ENCODE assay signal across 16 cellular contexts in the genomic region with DNA sequence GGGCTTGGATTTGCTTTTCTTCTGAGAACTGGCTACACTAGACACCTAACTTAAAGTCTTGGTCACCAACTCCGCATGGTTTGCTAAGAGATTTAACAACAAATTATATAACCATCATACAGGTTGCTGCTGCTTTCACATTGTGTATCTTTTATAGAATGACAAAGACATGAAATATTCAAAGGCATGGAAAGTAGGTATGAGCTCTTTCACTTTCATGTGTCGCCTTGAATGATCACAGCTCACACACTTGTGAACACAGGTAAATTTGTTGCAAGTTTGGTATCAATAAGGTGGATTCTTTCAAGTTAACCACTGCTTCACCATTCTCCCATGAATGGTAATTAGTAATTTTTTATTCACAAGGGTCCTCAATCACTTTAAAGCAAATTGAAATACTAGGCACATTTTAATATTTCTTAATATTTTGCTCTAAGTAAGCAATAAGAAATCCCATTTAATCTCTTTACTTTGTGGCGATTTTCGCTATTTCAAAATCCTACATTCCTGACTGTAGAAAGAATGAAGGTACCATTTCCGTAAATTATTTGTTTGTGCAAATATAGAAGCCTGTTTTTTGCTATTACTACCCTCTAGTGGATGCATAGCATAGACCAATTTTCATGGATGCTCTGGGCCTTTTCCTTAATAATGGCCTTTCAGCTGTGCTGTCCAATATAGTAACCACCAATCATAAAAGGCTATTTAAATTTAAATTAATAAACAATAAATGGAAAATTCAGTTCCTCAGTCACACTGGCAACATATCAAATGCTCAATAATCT. TPM values are rescaled to one million over a fixed set of nuclear protein-coding genes. Genes with fewer than 3 reads are reported as not detected.
A peak's percentile ranks its signal among the peaks of the same experiment; 100 is the strongest.
DNase-seq lines count a peak whose midpoint lies in the region; ATAC-seq, FAIRE-seq and TF ChIP-seq lines count a peak whose summit lies in the region.
"Had no signal": no experiment of that assay in that cellular context is flagged by ENCODE, and none has a peak within 500 bp of the region (broad histone marks: within the 10 kb centered on the region; RNA-seq: fewer than 3 reads in every experiment).

No MANE protein-coding gene starts in this region.

- H3K36me3 ChIP-seq in adrenal gland (replicated peaks in 1 of 2) (no peaks in the 10 kb centered on the region), keratinocyte (ENCODE audit: control insufficient read depth in 2 of 2, extremely low read depth in 1 of 2, insufficient read depth in 2 of 2, low read length in 2 of 2) (no peaks in the 10 kb centered on the region)
- H3K36me3 ChIP-seq: vagina had no signal

- no peaks in the 10 kb centered on the region for H4K20me1 ChIP-seq in keratinocyte (ENCODE audit: control insufficient read depth, extremely low read depth, insufficient read depth, low read length)

- no peaks in the 10 kb centered on the region for H3K4me1 ChIP-seq in adrenal gland (replicated peaks in 1 of 2)
- H3K4me1 ChIP-seq in keratinocyte (ENCODE audit: control insufficient read depth, extremely low read depth, insufficient read depth, low read length): no peaks in the 10 kb centered on the region
- H3K4me1 ChIP-seq: vagina had no signal

- H3K27ac ChIP-seq in AG04450 (ENCODE audit: low read depth, low read length): no peak overlapping the region
- H3K27ac ChIP-seq in adrenal gland: no peak overlapping the region
- no peak overlapping the region for H3K27ac ChIP-seq in keratinocyte (ENCODE audit: control insufficient read depth, insufficient read depth, low read length)
- H3K27ac ChIP-seq: SK-N-MC, vagina had no signal

- intact Hi-C loops in adrenal gland (cut with DNase I): no loop called here

- no peak for TF ChIP-seq POLR2A in adrenal gland (IDR thresholded peaks at IDR 0.05)

- CTCF ChIA-PET in AG04450 (lab: Charles Lee): no interaction called here

- TF ChIP-seq CTCF in AG04450 (IDR thresholded peaks at IDR 0.05; ENCODE audit: low read depth, low read length): peak; percentile 37
- TF ChIP-seq CTCF in adrenal gland (IDR thresholded peaks at IDR 0.05): peak in 4 of 6 experiments; percentile 3 to 25 (median 12)
- peak in 2 of 3 experiments; percentile 20 to 21 for TF ChIP-seq CTCF in keratinocyte (optimal IDR thresholded peaks at IDR 0.05 in 1 of 3, IDR thresholded peaks at IDR 0.05 in 1 of 3, conservative IDR thresholded peaks at IDR 0.05 in 1 of 3; ENCODE audit: extremely low read depth in 1 of 3, insufficient read depth in 2 of 3, low read length in 3 of 3)

- 82 to 88% (median 84%) methylated on average over 5 of the region's 5 CpGs for WGBS in adrenal gland, 4 donors

- peak; percentile 55 for ATAC-seq in GM18867 (IDR thresholded peaks at IDR 0.05; ENCODE audit: unreplicated experiment)
- ATAC-seq: natural killer cell treated with Interleukin-12 subunit alpha and Interleukin-12 subunit beta and Interleukin-15 and Interleukin-18, amount 100 ng/mL, for 72 hours had no signal

- H3K27me3 ChIP-seq in AG04450 (ENCODE audit: control insufficient read depth, insufficient read depth, low read length) (no peaks in the 10 kb centered on the region), adrenal gland (no peaks in the 10 kb centered on the region), keratinocyte (ENCODE audit: control insufficient read depth, extremely low read depth, insufficient read depth, low read length) (no peaks in the 10 kb centered on the region)
- H3K27me3 ChIP-seq: vagina had no signal

- FAIRE-seq in keratinocyte (lab: Jason Lieb, UNC): no peak
- FAIRE-seq: frontal cortex, GM12892 had no signal

- H3K4me3 ChIP-seq in AG04450 (ENCODE audit: low read depth, low read length) (no peak overlapping the region), adrenal gland (no peak overlapping the region), keratinocyte (ENCODE audit: control insufficient read depth in 2 of 3, extremely low read depth in 1 of 3, insufficient read depth in 2 of 3, low read depth in 1 of 3, low read length in 3 of 3) (no peak overlapping the region)
- H3K4me3 ChIP-seq: SK-N-MC, vagina had no signal

- H3K79me2 ChIP-seq in keratinocyte (ENCODE audit: control insufficient read depth, insufficient read depth, low read length): no peaks in the 10 kb centered on the region

- dilution Hi-C loops in keratinocyte (cut with MboI; ENCODE audit: extremely low pct_ligation_motif_present, low sequenced_read_pairs): no loop called here

- POLR2A ChIA-PET in AG04450 (lab: Yijun Ruan, JAX): no interaction called here

- H2AFZ ChIP-seq in keratinocyte (ENCODE audit: control insufficient read depth, low read length): no peak overlapping the region

- no peak overlapping the region for H3K9ac ChIP-seq in keratinocyte (ENCODE audit: control insufficient read depth, extremely low read depth, insufficient read depth, low read length)

- H3K4me2 ChIP-seq in keratinocyte (ENCODE audit: control insufficient read depth, extremely low read depth, insufficient read depth, low read depth, low read length): no peak overlapping the region

- H3K9me1 ChIP-seq in keratinocyte (ENCODE audit: control insufficient read depth, extremely low read depth, insufficient read depth, low read length): no peaks in the 10 kb centered on the region

- DNase-seq in AG04450 (ENCODE audit: low read depth, low spot score) (no peak), adrenal gland (no peak), keratinocyte (ENCODE audit: low read depth, low spot score) (no peak), AML-193 (lab: John Stamatoyannopoulos, UW) (no peak), C1 segment of cervical spinal cord (lab: John Stamatoyannopoulos, UW) (no peak), NCI-H128 (lab: John Stamatoyannopoulos, UW; ENCODE audit: unreplicated experiment) (no peak), dermis blood vessel endothelial cell (no peak)
- DNase-seq: activated CD4-positive, alpha-beta T cell treated with anti-CD3 and anti-CD28 coated beads for 1 hour; kidney glomerular epithelial cell; NCI-H524 treated with DMSO at 0.1 percent for 48 hours had no signal

- H3K9me3 ChIP-seq in AG04450 (ENCODE audit: control insufficient read depth, insufficient read depth, low read length) (no peaks in the 10 kb centered on the region), adrenal gland (replicated peaks in 1 of 3) (no peaks in the 10 kb centered on the region), keratinocyte (ENCODE audit: control insufficient read depth, low read depth, low read length) (no peaks in the 10 kb centered on the region)
- H3K9me3 ChIP-seq: vagina had no signal

RNA-seq across cellular contexts. Expression of gene FREM2, which starts 45.5 kb away (rescaled TPM):
- polyA plus RNA-seq in AG04450 (2011; rRNA removed) (under 0.01 TPM in 1 of 2 replicates, not detected in the other), adrenal gland (1 to 10 TPM in 1 of 3 donors, under 1 TPM in 2; 0.10 to 2.0 (median 0.16) TPM), keratinocyte (0.01 to 0.07 TPM (median 0.03 TPM) in 3 replicates)
- not detected in 2 replicates for polyA minus RNA-seq in AG04450 (2011; rRNA and poly(A)+ RNA removed)
- total RNA-seq in adrenal gland (1 to 10 TPM in 2 of 8 donors, under 1 TPM in 6; 0.11 to 5.9 (median 0.58) TPM), dermis blood vessel endothelial cell (under 0.01 and 0.05 TPM in 2 replicates)
- not detected for polyA plus RNA-seq in keratinocyte (2011; ENCODE audit: low read depth)
- under 0.01 TPM in 2 replicates for polyA plus RNA-seq in keratinocyte (2011; cell fraction: cytosol; rRNA removed)
- polyA plus RNA-seq in keratinocyte (2011; cell fraction: nucleus; rRNA removed): 0.01 and 0.04 TPM in 2 replicates
- polyA plus RNA-seq in keratinocyte (2012; ENCODE audit: low replicate concordance): 0.03 TPM in 1 of 2 replicates, not detected in the other
- 0.10 to 0.13 TPM (median 0.10 TPM) in 3 replicates for polyA minus RNA-seq in keratinocyte
- polyA minus RNA-seq in keratinocyte (2011; cell fraction: cytosol; rRNA and poly(A)+ RNA removed): not detected
- polyA minus RNA-seq in keratinocyte (2011; cell fraction: nucleus; rRNA and poly(A)+ RNA removed): 0.08 and 0.53 TPM in 2 replicates
- total RNA-seq: natural killer cell treated with Interleukin-12 subunit alpha and Interleukin-12 subunit beta and Interleukin-15 and Interleukin-18, amount 100 ng/mL, for 72 hours had no signal
